ENCODE assay signal across 1 cellular context in the genomic region with DNA sequence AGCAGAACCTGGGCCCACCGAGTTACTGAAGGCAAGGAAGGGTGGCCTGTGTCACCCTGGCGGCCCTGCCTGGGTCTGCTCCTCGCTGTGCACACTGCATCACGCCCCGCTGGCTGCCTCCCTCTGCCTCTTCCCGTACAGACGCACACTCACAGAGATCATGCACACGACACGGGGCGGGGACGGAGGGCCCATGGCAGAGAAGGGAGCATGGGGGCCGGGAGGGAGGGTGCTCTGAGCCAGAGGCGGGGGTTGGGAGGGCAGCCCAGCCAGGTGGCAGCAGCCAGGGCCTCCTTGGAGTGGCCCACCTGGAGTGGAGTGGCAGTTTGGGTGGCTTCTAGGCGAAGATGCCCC.
TF ChIP-seq lines count a peak whose summit lies in the region.

No MANE protein-coding gene starts in this region.

TF ChIP-seq in H1, 55 proteins besides CTCF, POLR2A, EP300 and RAD21:
- TF ChIP-seq KDM5A (IDR thresholded peaks at IDR 0.05; ENCODE audit: low read length), result no peak
- 0 out of 2 replicates have a peak, but pooled peaks have one; percentile 3 for TF ChIP-seq POLR2AphosphoS5 (IDR thresholded peaks at IDR 0.05; ENCODE audit: low read depth, low read length)
